In genomic region chr14:56694609-56695008, GRCh38 we compare ENCODE assay signal across 21 cellular contexts.
DNase-seq lines count a peak whose midpoint lies in the region; ATAC-seq, FAIRE-seq and TF ChIP-seq lines count a peak whose summit lies in the region.
"Had no signal": no experiment of that assay in that cellular context is flagged by ENCODE, and none has a peak within 500 bp of the region (broad histone marks: within the 10 kb centered on the region; RNA-seq: fewer than 3 reads in every experiment).

No MANE protein-coding gene starts in this region.

- H3K23ac ChIP-seq in mesenchymal stem cell (ENCODE audit: low read length in 2 of 2): no peak overlapping the region

- H3K9me3 Mint-ChIP-seq in chondrocyte (ENCODE audit: low read depth): no peaks in the 10 kb centered on the region
- H3K9me3 Mint-ChIP-seq: CD4-positive, alpha-beta T cell; GM23338 had no signal

- H3K4me3 ChIP-seq in liver (ENCODE audit: low read depth in 1 of 3, low read length in 3 of 3): no peak overlapping the region
- H3K4me3 ChIP-seq in small intestine (ENCODE audit: low read depth in 1 of 2, low read length in 2 of 2): no peak overlapping the region
- no peak overlapping the region for H3K4me3 ChIP-seq in mesenchymal stem cell (ENCODE audit: insufficient read depth in 1 of 2, low read depth in 1 of 2, low read length in 2 of 2)
- H3K4me3 ChIP-seq: A549, GM12878, GM23338 had no signal

- no peak overlapping the region for H2BK12ac ChIP-seq in mesenchymal stem cell (ENCODE audit: low read length in 2 of 2)

- no peak overlapping the region for H3K4ac ChIP-seq in mesenchymal stem cell (ENCODE audit: low read depth in 1 of 2, low read length in 2 of 2)

- H2AK5ac ChIP-seq in mesenchymal stem cell (ENCODE audit: low read length, severe bottlenecking): no peak overlapping the region

- H3K27ac ChIP-seq in liver (ENCODE audit: low read depth in 1 of 2, low read length in 2 of 2): no peak overlapping the region
- H3K27ac ChIP-seq in small intestine (ENCODE audit: low read depth in 1 of 2, low read length in 1 of 2): no peak overlapping the region
- H3K27ac ChIP-seq in mesenchymal stem cell (ENCODE audit: low read length, poor library complexity, severe bottlenecking): no peak overlapping the region
- H3K27ac ChIP-seq: 22Rv1, A549, C4-2B, HL-60 had no signal

- ATAC-seq in GM21529 (IDR thresholded peaks at IDR 0.05; ENCODE audit: unreplicated experiment): no peak
- ATAC-seq: A549, GM12878, GM23338 had no signal

- H4K91ac ChIP-seq in mesenchymal stem cell (ENCODE audit: low read length): no peak overlapping the region

- H3K36me3 ChIP-seq in liver (ENCODE audit: control insufficient read depth in 4 of 4, insufficient read depth in 3 of 4, low read depth in 1 of 4, low read length in 3 of 4): no peaks in the 10 kb centered on the region
- no peaks in the 10 kb centered on the region for H3K36me3 ChIP-seq in small intestine (ENCODE audit: control insufficient read depth in 2 of 2, insufficient read depth in 2 of 2, low read length in 2 of 2)
- H3K36me3 ChIP-seq in mesenchymal stem cell (ENCODE audit: control insufficient read depth in 1 of 2, insufficient read depth in 2 of 2, low read depth in 1 of 2, low read length in 2 of 2): no peaks in the 10 kb centered on the region

- H2BK120ac ChIP-seq in mesenchymal stem cell (ENCODE audit: low read depth, low read length): no peak overlapping the region

- H3K9ac ChIP-seq in liver (ENCODE audit: low read depth in 1 of 2, low read length in 2 of 2) (no peak overlapping the region), mesenchymal stem cell (ENCODE audit: low read length) (no peak overlapping the region)

- no peak overlapping the region for H3K4me2 ChIP-seq in mesenchymal stem cell (ENCODE audit: low read length, poor library complexity, severe bottlenecking)
- H3K4me2 ChIP-seq: A549, GM23338 had no signal

- no peak overlapping the region for H3K4me3 Mint-ChIP-seq in chondrocyte (ENCODE audit: unreplicated experiment)
- H3K4me3 Mint-ChIP-seq: CD4-positive, alpha-beta T cell; GM23338 had no signal

- FAIRE-seq in small intestine (lab: Jason Lieb, UNC) (no peak), urothelium cell line (lab: Jason Lieb, UNC) (no peak)
- FAIRE-seq: A549, GM12878, H54 had no signal

- no peaks in the 10 kb centered on the region for H3K36me3 Mint-ChIP-seq in chondrocyte (ENCODE audit: low read depth)

- no peak overlapping the region for H3K14ac ChIP-seq in mesenchymal stem cell (ENCODE audit: low read length in 2 of 2)

- H3K27me3 ChIP-seq in liver (ENCODE audit: control insufficient read depth in 4 of 4, insufficient read depth in 4 of 4, low read length in 3 of 4) (no peaks in the 10 kb centered on the region), small intestine (ENCODE audit: control insufficient read depth in 2 of 2, insufficient read depth in 2 of 2, low read length in 2 of 2) (no peaks in the 10 kb centered on the region), mesenchymal stem cell (ENCODE audit: control insufficient read depth in 1 of 2, insufficient read depth in 1 of 2, low read length in 2 of 2) (peaks cover 0 to 5% of the 10 kb centered on the region in 2 experiments)

- no peak overlapping the region for H2BK15ac ChIP-seq in mesenchymal stem cell (ENCODE audit: low read depth, poor library complexity, severe bottlenecking)

- no peak overlapping the region for H4K8ac ChIP-seq in mesenchymal stem cell (ENCODE audit: low read length)

- WGBS in liver: 41% methylated on average over 3 of the region's 3 CpGs
- 65 to 71% (median 68%) methylated on average over 3 of the region's 3 CpGs for WGBS in small intestine, 3 donors
- WGBS in mesenchymal stem cell: 66% methylated on average over 3 of the region's 3 CpGs

- no peaks in the 10 kb centered on the region for H3K9me3 ChIP-seq in liver (ENCODE audit: control insufficient read depth in 4 of 4, low read length in 3 of 4)
- H3K9me3 ChIP-seq in small intestine (ENCODE audit: control insufficient read depth, low read depth): no peaks in the 10 kb centered on the region
- no peaks in the 10 kb centered on the region for H3K9me3 ChIP-seq in mesenchymal stem cell (ENCODE audit: control insufficient read depth, low read length)
- H3K9me3 ChIP-seq: A549 had no signal

- H3K27me3 Mint-ChIP-seq in chondrocyte (ENCODE audit: low read depth): peaks cover 11% of the 10 kb centered on the region

- H3K18ac ChIP-seq in mesenchymal stem cell (ENCODE audit: low read depth in 1 of 2, low read length in 2 of 2): no peak overlapping the region

- no peak overlapping the region for H2AFZ ChIP-seq in mesenchymal stem cell (ENCODE audit: low read depth, low read length)
- H2AFZ ChIP-seq: GM23338 had no signal

- TF ChIP-seq RAD21 in liver (IDR thresholded peaks at IDR 0.05): no peak

- H3K4me1 ChIP-seq in liver (ENCODE audit: control insufficient read depth in 4 of 4, insufficient read depth in 4 of 4, low read length in 3 of 4) (peaks cover 0 to 4% (median 3%) of the 10 kb centered on the region in 4 donors), small intestine (ENCODE audit: control insufficient read depth in 2 of 2, insufficient read depth in 1 of 2, low read depth in 1 of 2, low read length in 1 of 2) (no peaks in the 10 kb centered on the region), mesenchymal stem cell (ENCODE audit: control insufficient read depth, insufficient read depth, low read depth, low read length) (no peaks in the 10 kb centered on the region)
- H3K4me1 ChIP-seq: A549 had no signal

- DNase-seq in NCI-H146 (lab: John Stamatoyannopoulos, UW) (peak; percentile 13), NCI-H146 treated with DMSO at 0.1 percent for 48 hours (lab: John Stamatoyannopoulos, UW; ENCODE audit: unreplicated experiment) (no peak), chondrocyte (ENCODE audit: low spot score) (peak; percentile 27), small intestine (peak; percentile 3), mesenchymal stem cell (no peak), urothelium cell line (ENCODE audit: low spot score) (no peak)
- DNase-seq: AML-193; CD4-positive, alpha-beta T cell; DMS153; DND-41; EL; HCEC 1CT had no signal

- no peak overlapping the region for H2BK5ac ChIP-seq in mesenchymal stem cell (ENCODE audit: low read depth, low read length, poor library complexity, severe bottlenecking)

- H3K79me1 ChIP-seq in mesenchymal stem cell (replicated peaks; ENCODE audit: low read length, poor library complexity, severe bottlenecking): no peaks in the 10 kb centered on the region

- TF ChIP-seq CTCF in chondrocyte (IDR thresholded peaks at IDR 0.05): no peak
- no peak for TF ChIP-seq CTCF in liver (IDR thresholded peaks at IDR 0.05; ENCODE audit: low read depth, low read length, missing input control)

- no peaks in the 10 kb centered on the region for H3K4me1 Mint-ChIP-seq in chondrocyte (ENCODE audit: low read depth)

- H3K27ac Mint-ChIP-seq in chondrocyte (ENCODE audit: unreplicated experiment): no peak overlapping the region
- H3K27ac Mint-ChIP-seq: CD4-positive, alpha-beta T cell; GM23338 had no signal

TF ChIP-seq in liver, 16 proteins besides CTCF, POLR2A, EP300 and RAD21:
- TF ChIP-seq NR2F2 (IDR thresholded peaks at IDR 0.05) (no peak), HNF4A (conservative IDR thresholded peaks at IDR 0.05) (peak; percentile 55 to 63), JUND (IDR thresholded peaks at IDR 0.05) (no peak), TAF1 (conservative IDR thresholded peaks at IDR 0.05) (no peak), SP1 (IDR thresholded peaks at IDR 0.05) (no peak), RXRA (IDR thresholded peaks at IDR 0.05) (peak in 1 of 2 donors; percentile 8), YY1 (IDR thresholded peaks at IDR 0.05) (no peak), FOXA1 (IDR thresholded peaks at IDR 0.05) (no peak)
- TF ChIP-seq, protein P1, sequence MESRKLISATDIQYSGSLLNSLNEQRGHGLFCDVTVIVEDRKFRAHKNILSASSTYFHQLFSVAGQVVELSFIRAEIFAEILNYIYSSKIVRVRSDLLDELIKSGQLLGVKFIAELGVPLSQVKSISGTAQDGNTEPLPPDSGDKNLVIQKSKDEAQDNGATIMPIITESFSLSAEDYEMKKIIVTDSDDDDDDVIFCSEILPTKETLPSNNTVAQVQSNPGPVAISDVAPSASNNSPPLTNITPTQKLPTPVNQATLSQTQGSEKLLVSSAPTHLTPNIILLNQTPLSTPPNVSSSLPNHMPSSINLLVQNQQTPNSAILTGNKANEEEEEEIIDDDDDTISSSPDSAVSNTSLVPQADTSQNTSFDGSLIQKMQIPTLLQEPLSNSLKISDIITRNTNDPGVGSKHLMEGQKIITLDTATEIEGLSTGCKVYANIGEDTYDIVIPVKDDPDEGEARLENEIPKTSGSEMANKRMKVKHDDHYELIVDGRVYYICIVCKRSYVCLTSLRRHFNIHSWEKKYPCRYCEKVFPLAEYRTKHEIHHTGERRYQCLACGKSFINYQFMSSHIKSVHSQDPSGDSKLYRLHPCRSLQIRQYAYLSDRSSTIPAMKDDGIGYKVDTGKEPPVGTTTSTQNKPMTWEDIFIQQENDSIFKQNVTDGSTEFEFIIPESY (IDR thresholded peaks at IDR 0.05): no peak

Comparison
In these comparisons a context has a peak if more than half of its experiments do, and no peak if none do; other contexts are left out.
1. DNase-seq: peak in NCI-H146 (single experiment), chondrocyte (single experiment) and small intestine (single experiment); none in NCI-H146 treated with DMSO at 0.1 percent for 48 hours (single experiment), mesenchymal stem cell (single experiment) and urothelium cell line (single experiment).